ENCODE assay signal across 32 cellular contexts in the genomic region with DNA sequence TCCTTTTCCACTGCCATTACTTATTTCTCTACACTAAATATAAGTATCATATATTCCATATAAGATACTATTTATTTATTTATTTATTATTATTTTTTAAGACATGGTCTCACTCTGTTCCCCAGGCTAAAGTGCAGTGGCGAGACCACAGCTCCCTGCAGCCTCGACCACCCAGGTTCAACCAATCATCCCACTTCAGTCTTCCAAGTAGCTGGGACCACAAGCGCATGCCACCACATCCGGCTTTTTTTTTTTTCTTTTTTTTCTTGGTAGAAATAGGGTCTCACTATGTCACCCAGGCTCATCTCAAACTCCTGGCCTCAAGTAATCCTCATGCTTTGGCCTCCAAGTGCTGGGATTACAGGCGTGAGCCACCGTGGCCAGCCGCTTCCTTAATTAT.
"Had no signal": no experiment of that assay in that cellular context is flagged by ENCODE, and none has a peak within 500 bp of the region (broad histone marks: within the 10 kb centered on the region; RNA-seq: fewer than 3 reads in every experiment).

No MANE protein-coding gene starts in this region.

- H3K4me1 ChIP-seq: body of pancreas, breast epithelium had no signal

- H3K9me3 ChIP-seq: adrenal gland, body of pancreas, breast epithelium had no signal

- H3K27ac ChIP-seq: adrenal gland, body of pancreas, brain microvascular endothelial cell, breast epithelium, WERI-Rb-1 had no signal

- H3K27me3 ChIP-seq: adrenal gland, body of pancreas, brain microvascular endothelial cell, breast epithelium had no signal

- ATAC-seq: activated CD4-positive, alpha-beta T cell treated with anti-CD3 and anti-CD28 coated beads for 36 hours; activated CD4-positive, CD25-positive, alpha-beta regulatory T cell treated with anti-CD3 and anti-CD28 coated beads, Interleukin-2, amount 50 U/mL, for 24 hours; activated CD8-positive, alpha-beta memory T cell treated with anti-CD3 and anti-CD28 coated beads, Interleukin-2, amount 10 ng/mL, durations not matched to agents 7 days and 5 days; activated CD8-positive, alpha-beta T cell treated with anti-CD3 and anti-CD28 coated beads, Interleukin-2, amount 10 ng/mL, durations not matched to agents 7 days and 5 days; activated naive CD4-positive, alpha-beta T cell treated with anti-CD3 and anti-CD28 coated beads, Interleukin-2, amount 50 U/mL, for 72 hours; body of pancreas; WTC11 had no signal

- DNase-seq: activated CD4-positive, alpha-beta memory T cell treated with anti-CD3 and anti-CD28 coated beads, Interleukin-2, amount 10 ng/mL, durations not matched to agents 7 days and 5 days; activated CD4-positive, alpha-beta T cell treated with anti-CD3 and anti-CD28 coated beads for 1 hour; activated CD4-positive, alpha-beta T cell treated with anti-CD3 and anti-CD28 coated beads for 36 hours; activated CD4-positive, alpha-beta T cell treated with anti-CD3 and anti-CD28 coated beads for 48 hours; activated CD4-positive, alpha-beta T cell treated with anti-CD3 and anti-CD28 coated beads, Interleukin-2, amount 10 ng/mL, durations not matched to agents 7 days and 5 days; activated CD4-positive, alpha-beta T cell treated with anti-CD3 and anti-CD28 coated beads, Interleukin-2, amount 50 U/mL, for 48 hours; activated CD4-positive, CD25-positive, alpha-beta regulatory T cell; activated CD8-positive, alpha-beta memory T cell treated with anti-CD3 and anti-CD28 coated beads for 24 hours; activated CD8-positive, alpha-beta memory T cell treated with anti-CD3 and anti-CD28 coated beads, Interleukin-2, amount 10 ng/mL, durations not matched to agents 7 days and 5 days; activated CD8-positive, alpha-beta memory T cell treated with anti-CD3 and anti-CD28 coated beads, Interleukin-2, amount 50 U/mL, for 48 hours; activated CD8-positive, alpha-beta T cell treated with anti-CD3 and anti-CD28 coated beads, Interleukin-2, amount 10 ng/mL, durations not matched to agents 7 days and 5 days; activated effector memory CD4-positive, alpha-beta T cell treated with anti-CD3 and anti-CD28 coated beads, Interleukin-2, amount 50 U/mL, for 16 hours; activated gamma-delta T cell treated with Interleukin-2 at 50 U/mL for 16 hours; activated naive CD4-positive, alpha-beta T cell; activated naive CD4-positive, alpha-beta T cell treated with anti-CD3 and anti-CD28 coated beads for 36 hours; activated naive CD4-positive, alpha-beta T cell treated with anti-CD3 and anti-CD28 coated beads, Interleukin-2, amount 50 U/mL, for 16 hours; activated naive CD8-positive, alpha-beta T cell treated with anti-CD3 and anti-CD28 coated beads for 36 hours; activated T-cell treated with anti-CD3 and anti-CD28 coated beads, Interleukin-2, amount 50 U/mL, for 24 hours; activated T-cell treated with anti-CD3 and anti-CD28 coated beads, Interleukin-2, amount 50 U/mL, for 48 hours; adrenal gland; amniotic stem cell; aorta; body of pancreas; brain microvascular endothelial cell; central memory CD4-positive, alpha-beta T cell; T-helper 2 cell; T-helper 9 cell; WERI-Rb-1 had no signal

- H3K4me3 ChIP-seq: adrenal gland, body of pancreas, breast epithelium had no signal

- H3K36me3 ChIP-seq: breast epithelium had no signal
